Comparison of ENCODE assay signal across 1 cellular context in genomic region chr14:65412189-65412846, GRCh38.
TF ChIP-seq lines count a peak whose summit lies in the region.

Gene FUT8 (plus strand): TSS chr14:65412730. CDS start chr14:65561564, 148,834 bp downstream.

TF ChIP-seq in HepG2, 621 proteins besides CTCF, POLR2A, EP300 and RAD21 (continued from another document and continues in another):
- TF ChIP-seq PRDM15 (CRISPR knock-in tag; IDR thresholded peaks at IDR 0.05), result no peak
- TF ChIP-seq REL (CRISPR knock-in tag; conservative IDR thresholded peaks at IDR 0.05), result no peak
- peak; percentile 35; the same call in 1 of the 2 replicates for TF ChIP-seq ZHX2 (IDR thresholded peaks at IDR 0.05; ENCODE audit: low read depth)
- 0 out of 2 replicates have a peak, but pooled peaks have one; percentile 24 for TF ChIP-seq ZHX2 (CRISPR knock-in tag; IDR thresholded peaks at IDR 0.05; ENCODE audit: borderline replicate concordance)
- peak; percentile 12 for TF ChIP-seq ZNF564 (CRISPR knock-in tag; IDR thresholded peaks at IDR 0.05)
- TF ChIP-seq ARID3A (IDR thresholded peaks at IDR 0.05; ENCODE audit: low read depth, low read length), result no peak
- no peak for TF ChIP-seq SATB2 (CRISPR knock-in tag; IDR thresholded peaks at IDR 0.05)
- TF ChIP-seq ATF2 (CRISPR knock-in tag; IDR thresholded peaks at IDR 0.05), result no peak; the same call in 1 of the 2 replicates
- no peak; the same call in 1 of the 2 replicates for TF ChIP-seq ZSCAN21 (CRISPR knock-in tag; IDR thresholded peaks at IDR 0.05; ENCODE audit: borderline replicate concordance)
- no peak for TF ChIP-seq MTA1 (CRISPR knock-in tag; IDR thresholded peaks at IDR 0.05; ENCODE audit: borderline replicate concordance)
- TF ChIP-seq CBFB (CRISPR knock-in tag; IDR thresholded peaks at IDR 0.05), result peak; percentile 86
- no peak for TF ChIP-seq TFAP4 (IDR thresholded peaks at IDR 0.05; ENCODE audit: borderline replicate concordance, low read depth)
- TF ChIP-seq THAP9 (CRISPR knock-in tag; IDR thresholded peaks at IDR 0.05; ENCODE audit: borderline replicate concordance), result no peak; the same call in 1 of the 2 replicates
- TF ChIP-seq TCF7L2 (IDR thresholded peaks at IDR 0.05; ENCODE audit: low read depth, low read length), result no peak
- peak; percentile 39 for TF ChIP-seq ZNF883 (CRISPR knock-in tag; IDR thresholded peaks at IDR 0.05; ENCODE audit: not compliant biosample characterization)
- no peak for TF ChIP-seq THYN1 (CRISPR knock-in tag; IDR thresholded peaks at IDR 0.05; ENCODE audit: borderline replicate concordance, low read depth)
- no peak for TF ChIP-seq ZC3H4 (CRISPR knock-in tag; IDR thresholded peaks at IDR 0.05; ENCODE audit: borderline replicate concordance)
- no peak for TF ChIP-seq PAWR (CRISPR knock-in tag; IDR thresholded peaks at IDR 0.05; ENCODE audit: borderline replicate concordance)
- TF ChIP-seq NFRKB (IDR thresholded peaks at IDR 0.05), result no peak
- TF ChIP-seq ZNF7 (CRISPR knock-in tag; IDR thresholded peaks at IDR 0.05), result no peak
- TF ChIP-seq MLLT10 (CRISPR knock-in tag; IDR thresholded peaks at IDR 0.05), result no peak
- no peak for TF ChIP-seq TBP (CRISPR knock-in tag; IDR thresholded peaks at IDR 0.05)
- TF ChIP-seq ZNF33A (CRISPR knock-in tag; IDR thresholded peaks at IDR 0.05; ENCODE audit: borderline replicate concordance), result no peak
- TF ChIP-seq HNF4A (CRISPR knock-in tag; IDR thresholded peaks at IDR 0.05), result no peak
- TF ChIP-seq ZNF432 (CRISPR knock-in tag; IDR thresholded peaks at IDR 0.05; ENCODE audit: borderline replicate concordance), result no peak
- no peak for TF ChIP-seq ZNF83 (CRISPR knock-in tag; IDR thresholded peaks at IDR 0.05; ENCODE audit: borderline replicate concordance)
- TF ChIP-seq ZNF160 (CRISPR knock-in tag; IDR thresholded peaks at IDR 0.05), result no peak; the same call in 1 of the 2 replicates
- TF ChIP-seq ZNF781 (CRISPR knock-in tag; IDR thresholded peaks at IDR 0.05; ENCODE audit: borderline replicate concordance, not compliant biosample characterization), result peak; percentile 40
- no peak for TF ChIP-seq ZNF609 (CRISPR knock-in tag; IDR thresholded peaks at IDR 0.05; ENCODE audit: borderline replicate concordance)
- peak; percentile 83 for TF ChIP-seq ZNF501 (CRISPR knock-in tag; IDR thresholded peaks at IDR 0.05)
- no peak for TF ChIP-seq ZBTB8A (CRISPR knock-in tag; IDR thresholded peaks at IDR 0.05; ENCODE audit: borderline replicate concordance, low read depth)
